In genomic region chr13:25440081-25440480, GRCh38 we compare ENCODE assay signal across 17 cellular contexts.
"Had no signal": no experiment of that assay in that cellular context is flagged by ENCODE, and none has a peak within 500 bp of the region (broad histone marks: within the 10 kb centered on the region; RNA-seq: fewer than 3 reads in every experiment).

No MANE protein-coding gene starts in this region.

- ATAC-seq: natural killer cell treated with Interleukin-12 subunit alpha and Interleukin-12 subunit beta and Interleukin-15 and Interleukin-18, amount 100 ng/mL, for 72 hours had no signal

- DNase-seq: activated B cell treated with CpG ODN at 0.5 μM for 24 hours; activated CD4-positive, alpha-beta T cell treated with anti-CD3 and anti-CD28 coated beads for 48 hours; activated CD8-positive, alpha-beta memory T cell treated with anti-CD3 and anti-CD28 coated beads, Interleukin-2, amount 50 U/mL, for 48 hours; activated gamma-delta T cell treated with Interleukin-2 at 50 U/mL for 16 hours; anterior cingulate cortex; brain microvascular endothelial cell; cortex of kidney; effector CD4-positive, alpha-beta T cell; foreskin fibroblast; mesendoderm; nucleus accumbens; posterior cingulate gyrus; stimulated activated CD4-positive, alpha-beta T cell treated with anti-CD3 and anti-CD28 coated beads, Interleukin-4, amount 100 ng/mL, for 1 hour; stimulated activated naive CD4-positive, alpha-beta T cell treated with Interleukin-2 at 50 U/mL for 16 hours; substantia nigra; uterus had no signal
